Comparison of ENCODE assay signal across 1 cellular context in the genomic region with DNA sequence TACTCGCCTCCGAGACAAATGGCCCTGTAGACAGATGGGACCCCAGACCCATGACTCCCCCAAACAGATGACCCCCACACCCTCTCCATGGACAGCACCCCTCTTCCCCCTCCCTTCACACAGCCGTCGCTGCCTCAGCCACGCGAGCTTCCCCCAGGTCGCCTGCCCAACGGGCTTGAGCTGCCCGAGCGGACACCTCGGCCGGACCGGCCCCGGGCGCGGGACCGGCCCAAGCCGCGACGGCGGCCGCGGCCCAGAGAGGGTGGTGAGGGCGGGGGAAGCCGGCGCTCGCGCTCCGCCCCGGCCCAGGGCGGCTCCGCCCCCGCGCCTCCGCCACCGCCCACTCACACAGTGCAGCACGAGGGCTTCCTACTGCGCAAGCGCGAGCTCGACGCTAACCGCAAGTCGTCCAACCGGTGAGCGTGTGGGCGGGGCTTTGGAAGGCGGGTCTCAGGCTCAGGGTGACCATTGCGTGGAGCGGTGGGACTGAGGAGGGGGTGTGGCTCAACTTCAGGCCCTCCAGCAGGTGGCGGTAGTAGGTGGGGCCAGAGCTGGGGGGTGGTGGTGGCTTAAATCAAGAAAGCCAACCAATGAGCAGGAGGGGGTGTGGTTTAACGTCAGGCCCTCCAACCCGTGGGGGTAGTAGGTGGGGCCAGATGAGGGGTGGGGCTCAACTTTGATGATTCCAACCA.
TF ChIP-seq lines count a peak whose summit lies in the region.

No MANE protein-coding gene starts in this region.

TF ChIP-seq in GM12878, 131 proteins besides CTCF, POLR2A, EP300 and RAD21 (continued from another document and continues in another):
- TF ChIP-seq, protein P1, sequence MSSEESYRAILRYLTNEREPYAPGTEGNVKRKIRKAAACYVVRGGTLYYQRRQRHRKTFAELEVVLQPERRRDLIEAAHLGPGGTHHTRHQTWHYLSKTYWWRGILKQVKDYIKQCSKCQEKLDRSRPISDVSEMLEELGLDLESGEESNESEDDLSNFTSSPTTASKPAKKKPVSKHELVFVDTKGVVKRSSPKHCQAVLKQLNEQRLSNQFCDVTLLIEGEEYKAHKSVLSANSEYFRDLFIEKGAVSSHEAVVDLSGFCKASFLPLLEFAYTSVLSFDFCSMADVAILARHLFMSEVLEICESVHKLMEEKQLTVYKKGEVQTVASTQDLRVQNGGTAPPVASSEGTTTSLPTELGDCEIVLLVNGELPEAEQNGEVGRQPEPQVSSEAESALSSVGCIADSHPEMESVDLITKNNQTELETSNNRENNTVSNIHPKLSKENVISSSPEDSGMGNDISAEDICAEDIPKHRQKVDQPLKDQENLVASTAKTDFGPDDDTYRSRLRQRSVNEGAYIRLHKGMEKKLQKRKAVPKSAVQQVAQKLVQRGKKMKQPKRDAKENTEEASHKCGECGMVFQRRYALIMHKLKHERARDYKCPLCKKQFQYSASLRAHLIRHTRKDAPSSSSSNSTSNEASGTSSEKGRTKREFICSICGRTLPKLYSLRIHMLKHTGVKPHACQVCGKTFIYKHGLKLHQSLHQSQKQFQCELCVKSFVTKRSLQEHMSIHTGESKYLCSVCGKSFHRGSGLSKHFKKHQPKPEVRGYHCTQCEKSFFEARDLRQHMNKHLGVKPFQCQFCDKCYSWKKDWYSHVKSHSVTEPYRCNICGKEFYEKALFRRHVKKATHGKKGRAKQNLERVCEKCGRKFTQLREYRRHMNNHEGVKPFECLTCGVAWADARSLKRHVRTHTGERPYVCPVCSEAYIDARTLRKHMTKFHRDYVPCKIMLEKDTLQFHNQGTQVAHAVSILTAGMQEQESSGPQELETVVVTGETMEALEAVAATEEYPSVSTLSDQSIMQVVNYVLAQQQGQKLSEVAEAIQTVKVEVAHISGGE (CRISPR knock-in tag; IDR thresholded peaks at IDR 0.05) = no peak
- 0 out of 2 replicates have a peak, but pooled peaks have one; percentile 12 for TF ChIP-seq NBN (IDR thresholded peaks at IDR 0.05)
- no peak for TF ChIP-seq RCOR1 (conservative IDR thresholded peaks at IDR 0.05; ENCODE audit: low read depth, low read length)
- TF ChIP-seq, protein P2, sequence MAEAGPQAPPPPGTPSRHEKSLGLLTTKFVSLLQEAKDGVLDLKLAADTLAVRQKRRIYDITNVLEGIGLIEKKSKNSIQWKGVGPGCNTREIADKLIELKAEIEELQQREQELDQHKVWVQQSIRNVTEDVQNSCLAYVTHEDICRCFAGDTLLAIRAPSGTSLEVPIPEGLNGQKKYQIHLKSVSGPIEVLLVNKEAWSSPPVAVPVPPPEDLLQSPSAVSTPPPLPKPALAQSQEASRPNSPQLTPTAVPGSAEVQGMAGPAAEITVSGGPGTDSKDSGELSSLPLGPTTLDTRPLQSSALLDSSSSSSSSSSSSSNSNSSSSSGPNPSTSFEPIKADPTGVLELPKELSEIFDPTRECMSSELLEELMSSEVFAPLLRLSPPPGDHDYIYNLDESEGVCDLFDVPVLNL (IDR thresholded peaks at IDR 0.05; ENCODE audit: low read depth, low read length) = no peak
- TF ChIP-seq RUNX3 (IDR thresholded peaks at IDR 0.05; ENCODE audit: low read length) = peak; percentile 86
- no peak for TF ChIP-seq CHD2 (IDR thresholded peaks at IDR 0.05; ENCODE audit: borderline replicate concordance, low read depth, low read length)
- TF ChIP-seq SRF (IDR thresholded peaks at IDR 0.05; ENCODE audit: low read depth in 2 of 2, low read length in 2 of 2) = no peak
- no peak for TF ChIP-seq GABPA (IDR thresholded peaks at IDR 0.05; ENCODE audit: low read depth)
- no peak for TF ChIP-seq SMAD1 (IDR thresholded peaks at IDR 0.05; ENCODE audit: low read depth, partially characterized antibody)
- TF ChIP-seq MYB (IDR thresholded peaks at IDR 0.05; ENCODE audit: borderline replicate concordance, low read depth, low read length) = no peak
- TF ChIP-seq ASH2L (IDR thresholded peaks at IDR 0.05; ENCODE audit: borderline replicate concordance, low read depth) = no peak
- TF ChIP-seq SMAD5 (IDR thresholded peaks at IDR 0.05; ENCODE audit: low read depth) = no peak
- TF ChIP-seq, protein P3, sequence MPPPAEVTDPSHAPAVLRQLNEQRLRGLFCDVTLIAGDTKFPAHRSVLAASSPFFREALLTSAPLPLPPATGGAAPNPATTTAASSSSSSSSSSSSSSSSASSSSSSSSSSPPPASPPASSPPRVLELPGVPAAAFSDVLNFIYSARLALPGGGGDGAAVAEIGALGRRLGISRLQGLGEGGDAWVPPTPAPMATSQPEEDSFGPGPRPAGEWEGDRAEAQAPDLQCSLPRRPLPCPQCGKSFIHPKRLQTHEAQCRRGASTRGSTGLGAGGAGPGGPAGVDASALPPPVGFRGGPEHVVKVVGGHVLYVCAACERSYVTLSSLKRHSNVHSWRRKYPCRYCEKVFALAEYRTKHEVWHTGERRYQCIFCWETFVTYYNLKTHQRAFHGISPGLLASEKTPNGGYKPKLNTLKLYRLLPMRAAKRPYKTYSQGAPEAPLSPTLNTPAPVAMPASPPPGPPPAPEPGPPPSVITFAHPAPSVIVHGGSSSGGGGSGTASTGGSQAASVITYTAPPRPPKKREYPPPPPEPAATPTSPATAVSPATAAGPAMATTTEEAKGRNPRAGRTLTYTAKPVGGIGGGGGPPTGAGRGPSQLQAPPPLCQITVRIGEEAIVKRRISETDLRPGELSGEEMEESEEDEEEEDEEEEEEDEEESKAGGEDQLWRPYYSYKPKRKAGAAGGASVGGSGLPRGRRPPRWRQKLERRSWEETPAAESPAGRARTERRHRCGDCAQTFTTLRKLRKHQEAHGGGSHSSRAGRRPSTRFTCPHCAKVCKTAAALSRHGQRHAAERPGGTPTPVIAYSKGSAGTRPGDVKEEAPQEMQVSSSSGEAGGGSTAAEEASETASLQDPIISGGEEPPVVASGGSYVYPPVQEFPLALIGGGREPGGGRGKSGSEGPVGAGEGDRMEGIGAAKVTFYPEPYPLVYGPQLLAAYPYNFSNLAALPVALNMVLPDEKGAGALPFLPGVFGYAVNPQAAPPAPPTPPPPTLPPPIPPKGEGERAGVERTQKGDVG (CRISPR knock-in tag; IDR thresholded peaks at IDR 0.05) = no peak
- no peak for TF ChIP-seq CBFB (IDR thresholded peaks at IDR 0.05; ENCODE audit: low read depth)
- TF ChIP-seq LARP7 (IDR thresholded peaks at IDR 0.05) = peak; percentile 75
- TF ChIP-seq ZNF384 (IDR thresholded peaks at IDR 0.05; ENCODE audit: borderline replicate concordance, low read depth, low read length) = no peak
- no peak for TF ChIP-seq KAT2A (conservative IDR thresholded peaks at IDR 0.05; ENCODE audit: control insufficient read depth, low read depth, low read length)
- 0 out of 2 replicates have a peak, but pooled peaks have one; percentile 26 for TF ChIP-seq NR2C1 (IDR thresholded peaks at IDR 0.05)
- no peak for TF ChIP-seq EED (IDR thresholded peaks at IDR 0.05; ENCODE audit: low read depth)
- TF ChIP-seq, protein P4, sequence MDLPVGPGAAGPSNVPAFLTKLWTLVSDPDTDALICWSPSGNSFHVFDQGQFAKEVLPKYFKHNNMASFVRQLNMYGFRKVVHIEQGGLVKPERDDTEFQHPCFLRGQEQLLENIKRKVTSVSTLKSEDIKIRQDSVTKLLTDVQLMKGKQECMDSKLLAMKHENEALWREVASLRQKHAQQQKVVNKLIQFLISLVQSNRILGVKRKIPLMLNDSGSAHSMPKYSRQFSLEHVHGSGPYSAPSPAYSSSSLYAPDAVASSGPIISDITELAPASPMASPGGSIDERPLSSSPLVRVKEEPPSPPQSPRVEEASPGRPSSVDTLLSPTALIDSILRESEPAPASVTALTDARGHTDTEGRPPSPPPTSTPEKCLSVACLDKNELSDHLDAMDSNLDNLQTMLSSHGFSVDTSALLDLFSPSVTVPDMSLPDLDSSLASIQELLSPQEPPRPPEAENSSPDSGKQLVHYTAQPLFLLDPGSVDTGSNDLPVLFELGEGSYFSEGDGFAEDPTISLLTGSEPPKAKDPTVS (IDR thresholded peaks at IDR 0.05; ENCODE audit: low read depth, low read length) = no peak
- TF ChIP-seq TAF1 (IDR thresholded peaks at IDR 0.05; ENCODE audit: borderline replicate concordance, low read depth, low read length) = no peak
- no peak for TF ChIP-seq RBBP5 (conservative IDR thresholded peaks at IDR 0.05)
- TF ChIP-seq, protein P5, sequence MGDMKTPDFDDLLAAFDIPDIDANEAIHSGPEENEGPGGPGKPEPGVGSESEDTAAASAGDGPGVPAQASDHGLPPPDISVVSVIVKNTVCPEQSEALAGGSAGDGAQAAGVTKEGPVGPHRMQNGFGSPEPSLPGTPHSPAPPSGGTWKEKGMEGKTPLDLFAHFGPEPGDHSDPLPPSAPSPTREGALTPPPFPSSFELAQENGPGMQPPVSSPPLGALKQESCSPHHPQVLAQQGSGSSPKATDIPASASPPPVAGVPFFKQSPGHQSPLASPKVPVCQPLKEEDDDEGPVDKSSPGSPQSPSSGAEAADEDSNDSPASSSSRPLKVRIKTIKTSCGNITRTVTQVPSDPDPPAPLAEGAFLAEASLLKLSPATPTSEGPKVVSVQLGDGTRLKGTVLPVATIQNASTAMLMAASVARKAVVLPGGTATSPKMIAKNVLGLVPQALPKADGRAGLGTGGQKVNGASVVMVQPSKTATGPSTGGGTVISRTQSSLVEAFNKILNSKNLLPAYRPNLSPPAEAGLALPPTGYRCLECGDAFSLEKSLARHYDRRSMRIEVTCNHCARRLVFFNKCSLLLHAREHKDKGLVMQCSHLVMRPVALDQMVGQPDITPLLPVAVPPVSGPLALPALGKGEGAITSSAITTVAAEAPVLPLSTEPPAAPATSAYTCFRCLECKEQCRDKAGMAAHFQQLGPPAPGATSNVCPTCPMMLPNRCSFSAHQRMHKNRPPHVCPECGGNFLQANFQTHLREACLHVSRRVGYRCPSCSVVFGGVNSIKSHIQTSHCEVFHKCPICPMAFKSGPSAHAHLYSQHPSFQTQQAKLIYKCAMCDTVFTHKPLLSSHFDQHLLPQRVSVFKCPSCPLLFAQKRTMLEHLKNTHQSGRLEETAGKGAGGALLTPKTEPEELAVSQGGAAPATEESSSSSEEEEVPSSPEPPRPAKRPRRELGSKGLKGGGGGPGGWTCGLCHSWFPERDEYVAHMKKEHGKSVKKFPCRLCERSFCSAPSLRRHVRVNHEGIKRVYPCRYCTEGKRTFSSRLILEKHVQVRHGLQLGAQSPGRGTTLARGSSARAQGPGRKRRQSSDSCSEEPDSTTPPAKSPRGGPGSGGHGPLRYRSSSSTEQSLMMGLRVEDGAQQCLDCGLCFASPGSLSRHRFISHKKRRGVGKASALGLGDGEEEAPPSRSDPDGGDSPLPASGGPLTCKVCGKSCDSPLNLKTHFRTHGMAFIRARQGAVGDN (IDR thresholded peaks at IDR 0.05) = no peak
- peak; percentile 61 to 91; a peak in 3 of 4 replicates for TF ChIP-seq BHLHE40 (IDR thresholded peaks at IDR 0.05; ENCODE audit: borderline replicate concordance in 1 of 2, low read depth in 2 of 2, low read length in 1 of 2)
- TF ChIP-seq FOS (IDR thresholded peaks at IDR 0.05; ENCODE audit: borderline replicate concordance, extremely low read depth, insufficient read length) = no peak
- peak in 1 of 2 experiments; percentile 99; a peak in 2 of 3 replicates for TF ChIP-seq EGR1 (IDR thresholded peaks at IDR 0.05; ENCODE audit: borderline replicate concordance in 1 of 2, low read depth in 2 of 2, low read length in 2 of 2)
- TF ChIP-seq HDAC6 (IDR thresholded peaks at IDR 0.05; ENCODE audit: unreplicated experiment) = no peak
- 0 out of 2 replicates have a peak, but pooled peaks have one; percentile 48 for TF ChIP-seq GATAD2B (conservative IDR thresholded peaks at IDR 0.05; ENCODE audit: low read depth)
- TF ChIP-seq RELA (IDR thresholded peaks at IDR 0.05; ENCODE audit: borderline replicate concordance, partially characterized antibody) = peak; percentile 65
- no peak for TF ChIP-seq MEF2A (IDR thresholded peaks at IDR 0.05; ENCODE audit: insufficient read depth, low read depth, low read length)
- TF ChIP-seq, protein P6, sequence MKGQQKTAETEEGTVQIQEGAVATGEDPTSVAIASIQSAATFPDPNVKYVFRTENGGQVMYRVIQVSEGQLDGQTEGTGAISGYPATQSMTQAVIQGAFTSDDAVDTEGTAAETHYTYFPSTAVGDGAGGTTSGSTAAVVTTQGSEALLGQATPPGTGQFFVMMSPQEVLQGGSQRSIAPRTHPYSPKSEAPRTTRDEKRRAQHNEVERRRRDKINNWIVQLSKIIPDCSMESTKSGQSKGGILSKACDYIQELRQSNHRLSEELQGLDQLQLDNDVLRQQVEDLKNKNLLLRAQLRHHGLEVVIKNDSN (IDR thresholded peaks at IDR 0.05; ENCODE audit: borderline replicate concordance, extremely low read length, insufficient read depth, low read depth, low read length) = peak; percentile 60
- no peak for TF ChIP-seq STAT3 (IDR thresholded peaks at IDR 0.05; ENCODE audit: low read depth, low read length)
- TF ChIP-seq JUNB (IDR thresholded peaks at IDR 0.05) = no peak
- TF ChIP-seq CREB1 (IDR thresholded peaks at IDR 0.05; ENCODE audit: low read depth) = peak; percentile 58; the same call in 1 of the 2 replicates
- TF ChIP-seq IKZF2 (IDR thresholded peaks at IDR 0.05) = no peak
- TF ChIP-seq BACH1 (IDR thresholded peaks at IDR 0.05; ENCODE audit: borderline replicate concordance) = peak; percentile 66; the same call in 1 of the 2 replicates
- TF ChIP-seq RFX5 (IDR thresholded peaks at IDR 0.05; ENCODE audit: low read depth, low read length) = 0 out of 2 replicates have a peak, but pooled peaks have one; percentile 18
- TF ChIP-seq RB1 (IDR thresholded peaks at IDR 0.05; ENCODE audit: borderline replicate concordance) = peak; percentile 60; the same call in 1 of the 2 replicates
- TF ChIP-seq, protein P7, sequence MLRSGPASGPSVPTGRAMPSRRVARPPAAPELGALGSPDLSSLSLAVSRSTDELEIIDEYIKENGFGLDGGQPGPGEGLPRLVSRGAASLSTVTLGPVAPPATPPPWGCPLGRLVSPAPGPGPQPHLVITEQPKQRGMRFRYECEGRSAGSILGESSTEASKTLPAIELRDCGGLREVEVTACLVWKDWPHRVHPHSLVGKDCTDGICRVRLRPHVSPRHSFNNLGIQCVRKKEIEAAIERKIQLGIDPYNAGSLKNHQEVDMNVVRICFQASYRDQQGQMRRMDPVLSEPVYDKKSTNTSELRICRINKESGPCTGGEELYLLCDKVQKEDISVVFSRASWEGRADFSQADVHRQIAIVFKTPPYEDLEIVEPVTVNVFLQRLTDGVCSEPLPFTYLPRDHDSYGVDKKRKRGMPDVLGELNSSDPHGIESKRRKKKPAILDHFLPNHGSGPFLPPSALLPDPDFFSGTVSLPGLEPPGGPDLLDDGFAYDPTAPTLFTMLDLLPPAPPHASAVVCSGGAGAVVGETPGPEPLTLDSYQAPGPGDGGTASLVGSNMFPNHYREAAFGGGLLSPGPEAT (IDR thresholded peaks at IDR 0.05; ENCODE audit: low read depth) = no peak
- no peak for TF ChIP-seq SP1 (IDR thresholded peaks at IDR 0.05; ENCODE audit: low read depth, low read length)
- no peak for TF ChIP-seq MYC (IDR thresholded peaks at IDR 0.05; ENCODE audit: insufficient read depth, insufficient read length, insufficient replicate concordance, low read length, severe bottlenecking)
- TF ChIP-seq, protein P8, sequence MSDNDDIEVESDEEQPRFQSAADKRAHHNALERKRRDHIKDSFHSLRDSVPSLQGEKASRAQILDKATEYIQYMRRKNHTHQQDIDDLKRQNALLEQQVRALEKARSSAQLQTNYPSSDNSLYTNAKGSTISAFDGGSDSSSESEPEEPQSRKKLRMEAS (IDR thresholded peaks at IDR 0.05; ENCODE audit: low read depth, low read length) = peak; percentile 27; the same call in 1 of the 2 replicates
